16 cellular contexts compared by ENCODE assay signal in the genomic region with DNA sequence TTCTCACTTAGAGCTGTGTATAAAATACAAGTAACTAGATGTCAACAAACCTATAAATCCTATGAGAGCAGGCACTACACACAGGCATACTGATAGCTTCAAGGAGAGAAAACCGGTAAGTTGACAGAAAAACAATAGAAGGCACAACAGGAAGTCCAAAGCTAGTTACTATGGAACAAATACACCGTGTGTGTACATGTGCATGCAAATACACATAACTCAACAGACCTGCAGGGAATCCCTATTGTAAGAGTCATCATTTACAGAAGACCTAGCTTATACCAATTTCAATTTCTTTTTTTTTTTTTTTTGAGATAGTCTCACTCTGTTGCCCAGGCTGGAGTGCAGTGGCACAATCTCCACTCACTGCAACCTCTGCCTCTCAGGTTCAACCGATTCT. TPM values are rescaled to one million over a fixed set of nuclear protein-coding genes. Genes with fewer than 3 reads are reported as not detected.
DNase-seq lines count a peak whose midpoint lies in the region; ATAC-seq, FAIRE-seq and TF ChIP-seq lines count a peak whose summit lies in the region.
"Had no signal": no experiment of that assay in that cellular context is flagged by ENCODE, and none has a peak within 500 bp of the region (broad histone marks: within the 10 kb centered on the region; RNA-seq: fewer than 3 reads in every experiment).

No MANE protein-coding gene starts in this region.

- no peak for TF ChIP-seq POLR2A in GM18505 (IDR thresholded peaks at IDR 0.05; ENCODE audit: borderline replicate concordance, extremely low read depth, insufficient read depth, insufficient read length)

- H3K9me3 ChIP-seq in pancreas, result no peaks in the 10 kb centered on the region
- H3K9me3 ChIP-seq: gastroesophageal sphincter had no signal

- H3K4me1 Mint-ChIP-seq in central memory CD8-positive, alpha-beta T cell, result peaks cover 66% of the 10 kb centered on the region

- H3K27ac ChIP-seq in pancreas, result no peak overlapping the region
- H3K27ac ChIP-seq: 22Rv1; BLaER1 treated with 17β-estradiol and CSF1 and Interleukin-3, amounts not matched to agents 10 nM and 100 nM; gastroesophageal sphincter had no signal

- 52 to 62% methylated on average over 3 of the region's 3 CpGs for WGBS in pancreas, 2 donors

- no peaks in the 10 kb centered on the region for H3K36me3 ChIP-seq in pancreas
- H3K36me3 ChIP-seq: gastroesophageal sphincter had no signal

- ATAC-seq in central memory CD8-positive, alpha-beta T cell (replicated peaks; ENCODE audit: extremely low read depth, poor library complexity, severe bottlenecking), result peak; percentile 49
- ATAC-seq in pancreas, result peak in 3 of 4 donors; percentile 20 to 34 (median 31)
- no peak for ATAC-seq in GM18505 (IDR thresholded peaks at IDR 0.05; ENCODE audit: unreplicated experiment)
- ATAC-seq: activated CD8-positive, alpha-beta memory T cell treated with anti-CD3 and anti-CD28 coated beads, Interleukin-2, amount 10 ng/mL, durations not matched to agents 7 days and 5 days; gastroesophageal sphincter; sciatic nerve had no signal

- no peak for FAIRE-seq in pancreas (lab: Jason Lieb, UNC)

- peak; percentile 55 for DNase-seq in DMS53 (lab: John Stamatoyannopoulos, UW)
- no peak for DNase-seq in DMS53 treated with DMSO at 0.1 percent for 48 hours (lab: John Stamatoyannopoulos, UW; ENCODE audit: unreplicated experiment)
- DNase-seq in NCI-H2081 treated with DMSO at 0.1 percent for 48 hours (lab: John Stamatoyannopoulos, UW), result peak; percentile 29
- DNase-seq in central memory CD8-positive, alpha-beta T cell (ENCODE audit: low spot score in 2 of 2), result no peak
- DNase-seq in pancreas, result no peak
- DNase-seq in cerebellar nuclear complex (lab: John Stamatoyannopoulos, UW), result no peak
- no peak for DNase-seq in mucosa of gallbladder (ENCODE audit: low spot score)
- DNase-seq: activated CD8-positive, alpha-beta memory T cell treated with anti-CD3 and anti-CD28 coated beads, Interleukin-2, amount 10 ng/mL, durations not matched to agents 7 days and 5 days; Kasumi-1; mesenchymal stem cell; stimulated activated CD4-positive, alpha-beta T cell treated with anti-CD3 and anti-CD28 coated beads, Interleukin-2, amount 100 ng/mL, for 24 hours had no signal

- TF ChIP-seq CTCF in pancreas (IDR thresholded peaks at IDR 0.05), result no peak

- no peak overlapping the region for H3K4me3 ChIP-seq in pancreas
- H3K4me3 ChIP-seq: BLaER1 treated with 17β-estradiol and CSF1 and Interleukin-3, amounts not matched to agents 10 nM and 100 nM; gastroesophageal sphincter had no signal

- intact Hi-C loops in pancreas (cut with DNase I), result no loop called here

- peaks cover 5 to 41% (median 34%) of the 10 kb centered on the region in 3 donors for H3K4me1 ChIP-seq in pancreas

- H3K4me3 Mint-ChIP-seq in central memory CD8-positive, alpha-beta T cell, result peak overlapping the region; percentile 37
- H3K4me3 Mint-ChIP-seq: activated CD8-positive, alpha-beta memory T cell treated with anti-CD3 and anti-CD28 coated beads, Interleukin-2, amount 10 ng/mL, durations not matched to agents 7 days and 5 days had no signal

- H3K9me3 Mint-ChIP-seq in central memory CD8-positive, alpha-beta T cell, result no peaks in the 10 kb centered on the region

- H3K27ac Mint-ChIP-seq in central memory CD8-positive, alpha-beta T cell (ENCODE audit: low read depth), result no peak overlapping the region
- H3K27ac Mint-ChIP-seq: activated CD8-positive, alpha-beta memory T cell treated with anti-CD3 and anti-CD28 coated beads, Interleukin-2, amount 10 ng/mL, durations not matched to agents 7 days and 5 days had no signal

- no peaks in the 10 kb centered on the region for H3K27me3 ChIP-seq in pancreas
- H3K27me3 ChIP-seq: BLaER1 treated with 17β-estradiol and CSF1 and Interleukin-3, amounts not matched to agents 10 nM and 100 nM; gastroesophageal sphincter had no signal

- H3K27me3 Mint-ChIP-seq in central memory CD8-positive, alpha-beta T cell, result no peaks in the 10 kb centered on the region
- H3K27me3 Mint-ChIP-seq: activated CD8-positive, alpha-beta memory T cell treated with anti-CD3 and anti-CD28 coated beads, Interleukin-2, amount 10 ng/mL, durations not matched to agents 7 days and 5 days had no signal

- peaks cover 2% of the 10 kb centered on the region for H3K36me3 Mint-ChIP-seq in central memory CD8-positive, alpha-beta T cell (ENCODE audit: insufficient read depth)

RNA-seq across cellular contexts. Expression of a gene that starts 26.3 kb away (rescaled TPM):
- total RNA-seq in pancreas, result 10 to 100 TPM; 44.3 to 89.8 (median 54.4) TPM
- 10 to 100 TPM; 15.5 to 26.5 TPM for polyA plus RNA-seq in pancreas
- total RNA-seq in mucosa of gallbladder, result 134 TPM

Comparison
In these comparisons a context has a peak if more than half of its experiments do, and no peak if none do; other contexts are left out.
1. DNase-seq: peak in DMS53 (single experiment) and NCI-H2081 treated with DMSO at 0.1 percent for 48 hours (single experiment); none in DMS53 treated with DMSO at 0.1 percent for 48 hours (single experiment), central memory CD8-positive, alpha-beta T cell (0 of 2), pancreas (0 of 6), cerebellar nuclear complex (0 of 2) and mucosa of gallbladder (single experiment).